11 cellular contexts compared by ENCODE assay signal in genomic region chrX:45750639-45751038, GRCh38.
DNase-seq lines count a peak whose midpoint lies in the region; TF ChIP-seq lines count a peak whose summit lies in the region.
"Had no signal": no experiment of that assay in that cellular context is flagged by ENCODE, and none has a peak within 500 bp of the region (broad histone marks: within the 10 kb centered on the region; RNA-seq: fewer than 3 reads in every experiment).

No MANE protein-coding gene starts in this region.

- H3K27ac Mint-ChIP-seq in Calu3 (ENCODE audit: unreplicated experiment), result peak overlapping the region; percentile 54

- H3K27ac ChIP-seq in mammary epithelial cell (ENCODE audit: insufficient read depth, low read depth, low read length), result peak overlapping the region; percentile 86

- H2AFZ ChIP-seq in Loucy (ENCODE audit: low read length) (no peak overlapping the region), mammary epithelial cell (ENCODE audit: low read depth, low read length) (no peak overlapping the region)

- no peaks in the 10 kb centered on the region; the same call in 1 of the 2 replicates for H3F3A ChIP-seq in Loucy (ENCODE audit: low read depth)

- H3K4me2 ChIP-seq in Loucy (ENCODE audit: low read depth, low read length, poor library complexity, severe bottlenecking), result peak overlapping the region; percentile 67
- H3K4me2 ChIP-seq in mammary epithelial cell (ENCODE audit: insufficient read depth, low read depth, low read length), result peak overlapping the region; percentile 51

- H3K4me3 ChIP-seq in Loucy (ENCODE audit: low read length, poor library complexity, severe bottlenecking) (no peak overlapping the region), mammary epithelial cell (replicated peaks in 1 of 3; ENCODE audit: insufficient read depth in 1 of 3, low read depth in 2 of 3, low read length in 3 of 3) (no peak overlapping the region)

- DNase-seq in Calu3, result no peak
- DNase-seq in mammary epithelial cell, result peak; percentile 74
- DNase-seq in myocyte (ENCODE audit: low read depth), result peak; percentile 70
- DNase-seq in DMS79 treated with DMSO at 0.1 percent for 48 hours (lab: John Stamatoyannopoulos, UW), result no peak
- DNase-seq in GM20000 (ENCODE audit: low spot score), result no peak
- no peak for DNase-seq in midbrain (lab: John Stamatoyannopoulos, UW)
- DNase-seq: CD4-positive, CD25-positive, alpha-beta regulatory T cell; NCI-H1694; NCI-H526 treated with DMSO at 0.1 percent for 48 hours; stimulated activated naive CD4-positive, alpha-beta T cell had no signal

- WGBS in mammary epithelial cell (ENCODE audit: low coverage, missing lambda C conversion rate), result 10% methylated on average over 3 of the region's 5 CpGs

- dilution Hi-C loops in mammary epithelial cell (cut with HindIII; ENCODE audit: low sequenced_read_pairs), result loop anchor here (10.0 to 25.0 kb wide), 2 partner anchors 126 to 263 kb away; no protein-coding TSS in a partner anchor

- peaks cover 36% of the 10 kb centered on the region for H3K4me1 Mint-ChIP-seq in Calu3 (ENCODE audit: low read depth, unreplicated experiment)

- no peaks in the 10 kb centered on the region for H3K9me2 ChIP-seq in Loucy (replicated peaks; ENCODE audit: low read depth, low read length)

- BruUV-seq in Calu3 (replicated peaks; lab: Mats Ljungman, UMichigan) (no TSS peak), mammary epithelial cell (replicated peaks; lab: Mats Ljungman, UMichigan) (no TSS peak)

- peak overlapping the region; percentile 29 for H3K4me3 Mint-ChIP-seq in Calu3 (ENCODE audit: low read depth, unreplicated experiment)
- H3K4me3 Mint-ChIP-seq: CD4-positive, CD25-positive, alpha-beta regulatory T cell had no signal

- peaks cover 51% of the 10 kb centered on the region for H3K36me3 Mint-ChIP-seq in Calu3 (ENCODE audit: insufficient read depth, unreplicated experiment)

- in situ Hi-C loops in mammary epithelial cell (cut with MboI; ENCODE audit: low sequenced_read_pairs in 2 of 2), result loop anchor here (10.0 to 25.0 kb wide), 2 partner anchors 236 to 413 kb away; no protein-coding TSS in a partner anchor

- H3K9me3 ChIP-seq in Loucy (ENCODE audit: insufficient read depth, low read depth, low read length) (no peaks in the 10 kb centered on the region), mammary epithelial cell (replicated peaks; ENCODE audit: insufficient read depth, low read length) (no peaks in the 10 kb centered on the region)

- TF ChIP-seq CTCF in Calu3 (IDR thresholded peaks at IDR 0.05; ENCODE audit: unreplicated experiment), result no peak
- no peak for TF ChIP-seq CTCF in Loucy (conservative IDR thresholded peaks at IDR 0.05; ENCODE audit: low read length)
- TF ChIP-seq CTCF in mammary epithelial cell (conservative IDR thresholded peaks at IDR 0.05 in 1 of 2, IDR thresholded peaks at IDR 0.05 in 1 of 2; ENCODE audit: extremely low read depth in 1 of 2, insufficient read depth in 1 of 2, low read depth in 1 of 2, low read length in 2 of 2), result no peak
- no peak for TF ChIP-seq CTCF in GM20000 (IDR thresholded peaks at IDR 0.05; ENCODE audit: extremely low read depth, missing control alignments)

- H3K79me2 ChIP-seq in Loucy (ENCODE audit: insufficient read depth, low read length), result peaks cover 82% of the 10 kb centered on the region
- H3K79me2 ChIP-seq in mammary epithelial cell (ENCODE audit: insufficient read depth, low read length), result peaks cover 93% of the 10 kb centered on the region

- H4K20me1 ChIP-seq in Loucy (ENCODE audit: insufficient read depth, low read length, poor library complexity, severe bottlenecking) (peaks cover 14% of the 10 kb centered on the region), mammary epithelial cell (ENCODE audit: insufficient read depth, low read length) (no peaks in the 10 kb centered on the region)

- peak overlapping the region; percentile 68 for H3K9ac ChIP-seq in Loucy (ENCODE audit: low read depth, low read length, poor library complexity, severe bottlenecking)
- H3K9ac ChIP-seq in mammary epithelial cell (ENCODE audit: insufficient read depth, low read length), result peak overlapping the region; percentile 42

- CTCF ChIA-PET in Calu3 (lab: Charles Lee), result interaction anchor here (0.5 kb wide), 1 partner anchor 91 kb away, joined by 3 read pairs; no protein-coding TSS in a partner anchor
- CTCF ChIA-PET in mammary epithelial cell (lab: Charles Lee; ENCODE audit: low non-redundant PET), result no interaction called here

- intact Hi-C loops in Calu3 (cut with micrococcal nuclease; ENCODE audit: unreplicated experiment) (loop anchor here (1.0 to 10.0 kb wide), 2 partner anchors 54 to 235 kb away; no protein-coding TSS in a partner anchor), mammary epithelial cell (cut with micrococcal nuclease) (no loop called here)

- H3K27me3 ChIP-seq in Loucy (ENCODE audit: insufficient read depth, low read length, poor library complexity, severe bottlenecking), result no peaks in the 10 kb centered on the region
- no peaks in the 10 kb centered on the region for H3K27me3 ChIP-seq in mammary epithelial cell (ENCODE audit: insufficient read depth, low read length)

- peaks cover 23% of the 10 kb centered on the region; the same call in 1 of the 2 replicates for H3K36me3 ChIP-seq in Loucy (ENCODE audit: insufficient read depth, low read length)
- peaks cover 53% of the 10 kb centered on the region for H3K36me3 ChIP-seq in mammary epithelial cell (ENCODE audit: insufficient read depth, low read length)

- peaks cover 72% of the 10 kb centered on the region for H3K4me1 ChIP-seq in Loucy (ENCODE audit: insufficient read depth, low read length, poor library complexity, severe bottlenecking)
- peaks cover 96% of the 10 kb centered on the region for H3K4me1 ChIP-seq in mammary epithelial cell (ENCODE audit: insufficient read depth, low read length)

- H3K9me3 Mint-ChIP-seq in Calu3 (ENCODE audit: low read depth, unreplicated experiment), result no peaks in the 10 kb centered on the region
- H3K9me3 Mint-ChIP-seq: CD4-positive, CD25-positive, alpha-beta regulatory T cell had no signal

- no peaks in the 10 kb centered on the region for H3K27me3 Mint-ChIP-seq in Calu3 (ENCODE audit: unreplicated experiment)
- H3K27me3 Mint-ChIP-seq: CD4-positive, CD25-positive, alpha-beta regulatory T cell had no signal

Comparison
In these comparisons a context has a peak if more than half of its experiments do, and no peak if none do; other contexts are left out.
1. DNase-seq: peak in mammary epithelial cell (single experiment) and myocyte (single experiment); none in Calu3 (single experiment), DMS79 treated with DMSO at 0.1 percent for 48 hours (single experiment), GM20000 (single experiment) and midbrain (single experiment).